ENCODE assay signal across 8 cellular contexts in genomic region chr15:21759401-21760165, GRCh38.
A peak's percentile ranks its signal among the peaks of the same experiment; 100 is the strongest.
DNase-seq lines count a peak whose midpoint lies in the region; ATAC-seq and TF ChIP-seq lines count a peak whose summit lies in the region.
"Not testable (repeated sequence)": the region's sequence is repeated elsewhere in the genome, so short reads cannot be mapped to it uniquely, and the experiment has no call there.

No MANE protein-coding gene starts in this region.

- ATAC-seq in activated CD4-positive, alpha-beta T cell treated with anti-CD3 and anti-CD28 coated beads for 36 hours = peak; percentile 84
- peak; percentile 61 to 70 for ATAC-seq in activated T-cell treated with anti-CD3 and anti-CD28 coated beads, Interleukin-2, amount 50 U/mL, for 72 hours (replicated peaks in 1 of 2)
- peak; percentile 49 to 75 for ATAC-seq in activated naive CD4-positive, alpha-beta T cell treated with anti-CD3 and anti-CD28 coated beads, Interleukin-2, amount 50 U/mL, for 72 hours
- not testable (repeated sequence) for ATAC-seq in Right ventricle myocardium inferior
- peak; percentile 56 for ATAC-seq in stimulated activated effector memory CD8-positive, alpha-beta T cell treated with anti-CD3 and anti-CD28 coated beads, Interleukin-12 subunit alpha, Interleukin-12 subunit beta, amount 100 ng/mL, for 72 hours

- H3K4me1 Mint-ChIP-seq in activated CD4-positive, alpha-beta T cell treated with anti-CD3 and anti-CD28 coated beads for 36 hours = peaks cover 12% of the 10 kb centered on the region
- not testable (repeated sequence) for H3K4me1 Mint-ChIP-seq in activated CD4-positive, alpha-beta memory T cell treated with anti-CD3 and anti-CD28 coated beads for 36 hours (ENCODE audit: low read depth); activated T-cell treated with anti-CD3 and anti-CD28 coated beads, Interleukin-2, amount 50 U/mL, for 72 hours (ENCODE audit: low read depth); osteocyte (ENCODE audit: unreplicated experiment); stimulated activated effector memory CD8-positive, alpha-beta T cell treated with anti-CD3 and anti-CD28 coated beads, Interleukin-12 subunit alpha, Interleukin-12 subunit beta, amount 100 ng/mL, for 72 hours

- H3K27ac Mint-ChIP-seq in activated CD4-positive, alpha-beta T cell treated with anti-CD3 and anti-CD28 coated beads for 36 hours = peak overlapping the region; percentile 84
- H3K27ac Mint-ChIP-seq in activated CD4-positive, alpha-beta memory T cell treated with anti-CD3 and anti-CD28 coated beads for 36 hours; activated naive CD4-positive, alpha-beta T cell treated with anti-CD3 and anti-CD28 coated beads, Interleukin-2, amount 50 U/mL, for 72 hours; osteocyte (ENCODE audit: unreplicated experiment); stimulated activated effector memory CD8-positive, alpha-beta T cell treated with anti-CD3 and anti-CD28 coated beads, Interleukin-12 subunit alpha, Interleukin-12 subunit beta, amount 100 ng/mL, for 72 hours: not testable (repeated sequence)
- peak overlapping the region; percentile 38 for H3K27ac Mint-ChIP-seq in activated T-cell treated with anti-CD3 and anti-CD28 coated beads, Interleukin-2, amount 50 U/mL, for 72 hours

- DNase-seq in CD1c-positive myeloid dendritic cell (ENCODE audit: extremely low spot score) (peak; percentile 0), Right ventricle myocardium inferior (ENCODE audit: missing footprints) (peak; percentile 5), osteocyte (ENCODE audit: extremely low spot score, unreplicated experiment) (peak; percentile 57)
- peak; percentile 52 for DNase-seq in activated CD4-positive, alpha-beta T cell treated with anti-CD3 and anti-CD28 coated beads for 36 hours
- DNase-seq in activated CD4-positive, alpha-beta memory T cell treated with anti-CD3 and anti-CD28 coated beads for 36 hours = peak; percentile 32
- DNase-seq in activated T-cell treated with anti-CD3 and anti-CD28 coated beads, Interleukin-2, amount 50 U/mL, for 72 hours = peak in 1 of 2 donors; percentile 1
- not testable (repeated sequence) for DNase-seq in activated naive CD4-positive, alpha-beta T cell treated with anti-CD3 and anti-CD28 coated beads, Interleukin-2, amount 50 U/mL, for 72 hours (ENCODE audit: low spot score in 2 of 2)
- DNase-seq in stimulated activated effector memory CD8-positive, alpha-beta T cell treated with anti-CD3 and anti-CD28 coated beads, Interleukin-12 subunit alpha, Interleukin-12 subunit beta, amount 100 ng/mL, for 72 hours (ENCODE audit: low spot score in 2 of 2) = peak in 1 of 2 donors; percentile 43

- intact Hi-C loops in activated CD4-positive, alpha-beta T cell treated with anti-CD3 and anti-CD28 coated beads for 36 hours (cut with DNase I, micrococcal nuclease); activated CD4-positive, alpha-beta memory T cell treated with anti-CD3 and anti-CD28 coated beads for 36 hours (cut with micrococcal nuclease); Right ventricle myocardium inferior (cut with DNase I): not testable (repeated sequence)

- TF ChIP-seq CTCF in osteocyte (IDR thresholded peaks at IDR 0.05) = not testable (repeated sequence)

- H3K36me3 Mint-ChIP-seq in activated CD4-positive, alpha-beta T cell treated with anti-CD3 and anti-CD28 coated beads for 36 hours (ENCODE audit: low read depth); activated CD4-positive, alpha-beta memory T cell treated with anti-CD3 and anti-CD28 coated beads for 36 hours; activated T-cell treated with anti-CD3 and anti-CD28 coated beads, Interleukin-2, amount 50 U/mL, for 72 hours (ENCODE audit: insufficient read depth in 2 of 2); activated naive CD4-positive, alpha-beta T cell treated with anti-CD3 and anti-CD28 coated beads, Interleukin-2, amount 50 U/mL, for 72 hours; osteocyte (ENCODE audit: unreplicated experiment); stimulated activated effector memory CD8-positive, alpha-beta T cell treated with anti-CD3 and anti-CD28 coated beads, Interleukin-12 subunit alpha, Interleukin-12 subunit beta, amount 100 ng/mL, for 72 hours: not testable (repeated sequence)

- POLR2A ChIA-PET in activated CD4-positive, alpha-beta T cell treated with anti-CD3 and anti-CD28 coated beads for 36 hours (lab: Charles Lee); activated CD4-positive, alpha-beta memory T cell treated with anti-CD3 and anti-CD28 coated beads for 36 hours (lab: Charles Lee): not testable (repeated sequence)

- H3K4me3 Mint-ChIP-seq in activated CD4-positive, alpha-beta T cell treated with anti-CD3 and anti-CD28 coated beads for 36 hours; activated CD4-positive, alpha-beta memory T cell treated with anti-CD3 and anti-CD28 coated beads for 36 hours; osteocyte (ENCODE audit: unreplicated experiment); stimulated activated effector memory CD8-positive, alpha-beta T cell treated with anti-CD3 and anti-CD28 coated beads, Interleukin-12 subunit alpha, Interleukin-12 subunit beta, amount 100 ng/mL, for 72 hours: not testable (repeated sequence)
- peak overlapping the region; percentile 20 to 29 for H3K4me3 Mint-ChIP-seq in activated T-cell treated with anti-CD3 and anti-CD28 coated beads, Interleukin-2, amount 50 U/mL, for 72 hours

- not testable (repeated sequence) for H3K9me3 Mint-ChIP-seq in activated CD4-positive, alpha-beta T cell treated with anti-CD3 and anti-CD28 coated beads for 36 hours (ENCODE audit: low read depth); activated CD4-positive, alpha-beta memory T cell treated with anti-CD3 and anti-CD28 coated beads for 36 hours; activated T-cell treated with anti-CD3 and anti-CD28 coated beads, Interleukin-2, amount 50 U/mL, for 72 hours; activated naive CD4-positive, alpha-beta T cell treated with anti-CD3 and anti-CD28 coated beads, Interleukin-2, amount 50 U/mL, for 72 hours; osteocyte (ENCODE audit: unreplicated experiment); stimulated activated effector memory CD8-positive, alpha-beta T cell treated with anti-CD3 and anti-CD28 coated beads, Interleukin-12 subunit alpha, Interleukin-12 subunit beta, amount 100 ng/mL, for 72 hours

- CTCF ChIA-PET in activated CD4-positive, alpha-beta T cell treated with anti-CD3 and anti-CD28 coated beads for 36 hours (lab: Charles Lee); activated CD4-positive, alpha-beta memory T cell treated with anti-CD3 and anti-CD28 coated beads for 36 hours (lab: Charles Lee): not testable (repeated sequence)

- H3K27me3 Mint-ChIP-seq in activated CD4-positive, alpha-beta T cell treated with anti-CD3 and anti-CD28 coated beads for 36 hours; activated CD4-positive, alpha-beta memory T cell treated with anti-CD3 and anti-CD28 coated beads for 36 hours; activated T-cell treated with anti-CD3 and anti-CD28 coated beads, Interleukin-2, amount 50 U/mL, for 72 hours (ENCODE audit: low read depth); osteocyte (ENCODE audit: unreplicated experiment): not testable (repeated sequence)
